8 cellular contexts compared by ENCODE assay signal in the genomic region with DNA sequence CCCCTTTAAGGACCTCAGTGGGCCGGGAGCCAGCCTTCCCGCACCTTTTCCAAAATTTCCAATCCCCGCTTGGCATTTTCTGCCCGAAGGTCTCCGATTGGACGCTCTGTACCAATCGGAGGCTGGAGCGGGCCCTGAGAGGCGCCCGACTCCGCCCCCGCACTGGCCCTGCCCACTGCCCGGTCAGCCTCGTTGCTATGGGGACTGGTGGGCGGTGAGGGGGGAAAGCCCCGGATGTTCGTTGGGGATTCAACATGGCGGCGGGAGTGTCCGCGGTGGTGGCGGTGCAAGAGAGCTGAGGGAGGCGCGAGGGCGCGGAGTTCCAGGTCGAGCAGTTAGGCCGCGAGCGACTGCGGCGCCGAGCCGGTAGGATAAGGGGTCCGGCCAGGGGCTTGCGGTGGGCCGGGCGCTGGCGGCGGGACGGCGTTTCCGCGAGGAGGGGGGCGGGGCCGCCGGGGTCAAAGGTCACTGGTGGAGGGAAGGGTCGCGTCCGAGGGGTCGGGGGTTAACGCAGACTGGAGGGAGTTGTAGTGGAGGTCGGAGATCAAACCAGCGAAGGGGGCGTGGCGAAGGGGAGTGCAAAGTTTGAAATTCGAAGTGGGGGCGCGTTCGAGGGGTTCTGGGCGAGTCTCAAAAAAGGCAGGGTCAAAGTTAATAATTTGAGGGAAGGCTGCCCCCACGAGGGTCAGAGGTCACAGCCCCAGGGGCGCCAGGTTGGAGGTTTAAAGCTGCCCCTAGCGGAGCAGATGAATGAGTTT. TPM values are rescaled to one million over a fixed set of nuclear protein-coding genes. Genes with fewer than 3 reads are reported as not detected.
DNase-seq lines count a peak whose midpoint lies in the region; ATAC-seq, FAIRE-seq and TF ChIP-seq lines count a peak whose summit lies in the region.

A gene (plus strand): TSS at position 233 of the 758 bp plus-strand sequence. CDS start 43,768 bp downstream, outside the sequence.

- H3K27me3 ChIP-seq in astrocyte (ENCODE audit: insufficient read depth, low read length) (no peaks in the 10 kb centered on the region), right cardiac atrium (ENCODE audit: control insufficient read depth, insufficient read depth) (no peaks in the 10 kb centered on the region), aorta (ENCODE audit: control insufficient read depth in 1 of 2, insufficient read depth in 2 of 2, low read length in 1 of 2) (no peaks in the 10 kb centered on the region)

- no peaks in the 10 kb centered on the region for H3K36me3 Mint-ChIP-seq in astrocyte (ENCODE audit: low read depth, unreplicated experiment)

- intact Hi-C loops in right cardiac atrium (cut with DNase I), result loop anchor here in 1 of 4 donors (5.0 kb wide), 1 partner anchor 62 kb away; no protein-coding TSS in a partner anchor
- intact Hi-C loops in aorta (cut with DNase I), result loop anchor here in 1 of 2 donors (5.0 kb wide), 1 partner anchor 217 kb away; a partner anchor contains a TSS

- H2AFZ ChIP-seq in astrocyte (ENCODE audit: low read depth, low read length), result peak within 1 kb of the TSS; percentile 77

- peaks cover 17% of the 10 kb centered on the region for H3K4me1 ChIP-seq in astrocyte (ENCODE audit: insufficient read depth, low read length)
- H3K4me1 ChIP-seq in right cardiac atrium (ENCODE audit: control insufficient read depth, insufficient read depth, low read length), result no peaks in the 10 kb centered on the region
- H3K4me1 ChIP-seq in aorta (ENCODE audit: control insufficient read depth in 1 of 2, insufficient read depth in 2 of 2, low read length in 2 of 2), result no peaks in the 10 kb centered on the region

- no peak for TF ChIP-seq CTCF in astrocyte (IDR thresholded peaks at IDR 0.05; ENCODE audit: insufficient read depth, low read depth, low read length)

- H3K9me3 ChIP-seq in astrocyte (ENCODE audit: insufficient read depth, low read depth, low read length) (no peaks in the 10 kb centered on the region), right cardiac atrium (ENCODE audit: control insufficient read depth, low read length) (no peaks in the 10 kb centered on the region), aorta (ENCODE audit: control insufficient read depth, low read length) (no peaks in the 10 kb centered on the region)

- H3K27ac ChIP-seq in astrocyte (ENCODE audit: low read depth, low read length), result peak within 1 kb of the TSS; percentile 34
- H3K27ac ChIP-seq in right cardiac atrium (ENCODE audit: low read length), result peak within 1 kb of the TSS; percentile 55
- no peak within 1 kb of the TSS for H3K27ac ChIP-seq in aorta (ENCODE audit: low read depth in 1 of 2, low read length in 2 of 2)

- H3K4me2 ChIP-seq in astrocyte (ENCODE audit: low read length), result peak within 1 kb of the TSS; percentile 99

- H3K27me3 Mint-ChIP-seq in astrocyte (ENCODE audit: low read depth, unreplicated experiment), result peaks cover 2% of the 10 kb centered on the region

- peak within 1 kb of the TSS; percentile 86 for H3K9ac ChIP-seq in astrocyte (ENCODE audit: low read length)

- DNase-seq in NCI-H2029 (lab: John Stamatoyannopoulos, UW) (peak; percentile 96), T-helper 22 cell (ENCODE audit: low read depth) (peak; percentile 94), astrocyte (ENCODE audit: low read depth) (peak; percentile 92), right cardiac atrium (peak; percentile 98 to 99 (median 99)), putamen (ENCODE audit: low spot score) (peak; percentile 98), aorta (peak; percentile 98 to 99)

- no peak for FAIRE-seq in astrocyte (lab: Jason Lieb, UNC)

- peaks cover 49% of the 10 kb centered on the region for H3K79me2 ChIP-seq in astrocyte (ENCODE audit: insufficient read depth, low read length)

- H3K36me3 ChIP-seq in astrocyte (ENCODE audit: insufficient read depth, low read length), result no peaks in the 10 kb centered on the region
- no peaks in the 10 kb centered on the region for H3K36me3 ChIP-seq in aorta (ENCODE audit: control insufficient read depth in 1 of 2, insufficient read depth in 2 of 2, low read length in 1 of 2)

- WGBS in right cardiac atrium, result 1% methylated on average over 64 of the region's 64 CpGs
- WGBS in aorta, 2 donors, result 1% methylated on average over 62 to 64 of the region's 64 CpGs

- peak; percentile 96 for ATAC-seq in GM18502 (IDR thresholded peaks at IDR 0.05; ENCODE audit: poor library complexity, unreplicated experiment)
- ATAC-seq in HG02970 (IDR thresholded peaks at IDR 0.05; ENCODE audit: low FRiP score, unreplicated experiment), result peak; percentile 91
- peak; percentile 99 for ATAC-seq in right cardiac atrium
- peak; percentile 97 for ATAC-seq in aorta (ENCODE audit: low FRiP score)

- H3K4me1 Mint-ChIP-seq in astrocyte (ENCODE audit: low read depth, unreplicated experiment), result peaks cover 24% of the 10 kb centered on the region

- peaks cover 35% of the 10 kb centered on the region for H4K20me1 ChIP-seq in astrocyte (ENCODE audit: insufficient read depth, low read length)

- H3K27ac Mint-ChIP-seq in astrocyte (ENCODE audit: unreplicated experiment), result peak within 1 kb of the TSS; percentile 68

- H3K9me3 Mint-ChIP-seq in astrocyte (ENCODE audit: unreplicated experiment), result peaks cover 1% of the 10 kb centered on the region

- H3K4me3 ChIP-seq in astrocyte (ENCODE audit: insufficient read depth, low read depth, low read length) (peak within 1 kb of the TSS; percentile 79), right cardiac atrium (ENCODE audit: low read length) (peak within 1 kb of the TSS; percentile 74), aorta (ENCODE audit: low read length in 2 of 2) (peak within 1 kb of the TSS; percentile 63 to 69)

- H3K4me3 Mint-ChIP-seq in astrocyte (ENCODE audit: unreplicated experiment), result peak within 1 kb of the TSS; percentile 98

RNA-seq across cellular contexts. Expression of the gene that starts here (rescaled TPM):
- total RNA-seq in astrocyte (48.0 and 51.1 TPM in 2 replicates), right cardiac atrium (10 to 100 TPM; 19.9 to 24.4 (median 21.7) TPM), aorta (10 to 100 TPM; 15.9 to 22.2 TPM)
- polyA plus RNA-seq in right cardiac atrium (15.1 TPM), aorta (10 to 100 TPM in 1 of 2 donors, 1 to 10 TPM in 1; 8.0 to 12.5 TPM)

Comparison
In these comparisons a context has a peak if more than half of its experiments do, and no peak if none do; other contexts are left out.
1. H3K27ac ChIP-seq: peak in astrocyte (single experiment) and right cardiac atrium (single experiment); none in aorta (0 of 2).
2. Peak in every context shown above with its lines, with median percentiles within 50 percentile points of each other: ATAC-seq, DNase-seq and H3K4me3 ChIP-seq.